24 cellular contexts compared by ENCODE assay signal in genomic region chr15:25713736-25714537, GRCh38.
"Had no signal": no experiment of that assay in that cellular context is flagged by ENCODE, and none has a peak within 500 bp of the region (broad histone marks: within the 10 kb centered on the region; RNA-seq: fewer than 3 reads in every experiment).

No MANE protein-coding gene starts in this region.

- H3K27ac ChIP-seq: brain microvascular endothelial cell, cardiac muscle cell, PC-9, VCaP had no signal

- H3K27me3 ChIP-seq: brain microvascular endothelial cell had no signal

- H3K36me3 ChIP-seq: brain microvascular endothelial cell, cardiac muscle cell had no signal

- ATAC-seq: activated naive CD4-positive, alpha-beta T cell treated with anti-CD3 and anti-CD28 coated beads, Interleukin-2, amount 50 U/mL, for 72 hours; T-helper 17 cell had no signal

- H3K4me3 ChIP-seq: cardiac muscle cell, PC-9 had no signal

- H2AFZ ChIP-seq: PC-9 had no signal

- H3K4me2 ChIP-seq: PC-9 had no signal

- DNase-seq: activated CD4-positive, alpha-beta memory T cell treated with anti-CD3 and anti-CD28 coated beads for 36 hours; activated CD4-positive, alpha-beta T cell treated with anti-CD3 and anti-CD28 coated beads, Interleukin-2, amount 10 ng/mL, durations not matched to agents 7 days and 5 days; activated CD4-positive, CD25-positive, alpha-beta regulatory T cell; activated CD8-positive, alpha-beta memory T cell treated with anti-CD3 and anti-CD28 coated beads for 24 hours; activated effector memory CD4-positive, alpha-beta T cell treated with Interleukin-2 at 50 U/mL for 16 hours; activated naive CD4-positive, alpha-beta T cell; activated T-cell treated with anti-CD3 and anti-CD28 coated beads for 4 hours; amygdala; brain microvascular endothelial cell; Kasumi-1; KBM-7; NCI-H1105 treated with DMSO at 0.1 percent for 48 hours; NCI-H1436 treated with DMSO at 0.1 percent for 48 hours; NCI-H187; NCI-H2081; NCI-H510A treated with DMSO at 0.1 percent for 48 hours; NCI-H69; PC-9; SIG-M5; T-helper 17 cell; T-helper 9 cell had no signal
